In genomic region chr15:79844221-79844620, GRCh38 we compare ENCODE assay signal across 17 cellular contexts. TPM values are rescaled to one million over a fixed set of nuclear protein-coding genes. Genes with fewer than 3 reads are reported as not detected.
DNase-seq lines count a peak whose midpoint lies in the region; ATAC-seq lines count a peak whose summit lies in the region.
"Had no signal": no experiment of that assay in that cellular context is flagged by ENCODE, and none has a peak within 500 bp of the region (broad histone marks: within the 10 kb centered on the region; RNA-seq: fewer than 3 reads in every experiment).

No MANE protein-coding gene starts in this region.

- no peak overlapping the region for H3K4me3 Mint-ChIP-seq in CD4-positive, alpha-beta memory T cell
- H3K4me3 Mint-ChIP-seq in activated T-helper 17 cell treated with anti-CD3 and anti-CD28 coated beads, Interleukin-2, amount 50 U/mL, for 72 hours: no peak overlapping the region
- H3K4me3 Mint-ChIP-seq in natural killer cell treated with Interleukin-12 subunit alpha and Interleukin-12 subunit beta and Interleukin-15 and Interleukin-18, amount 100 ng/mL, for 72 hours: no peak overlapping the region
- H3K4me3 Mint-ChIP-seq: GM23338 had no signal

- H3K4me1 Mint-ChIP-seq in CD4-positive, alpha-beta memory T cell: peaks cover 5 to 16% (median 8%) of the 10 kb centered on the region in 4 donors
- H3K4me1 Mint-ChIP-seq in activated T-helper 17 cell treated with anti-CD3 and anti-CD28 coated beads, Interleukin-2, amount 50 U/mL, for 72 hours: peaks cover 6% of the 10 kb centered on the region
- H3K4me1 Mint-ChIP-seq in natural killer cell treated with Interleukin-12 subunit alpha and Interleukin-12 subunit beta and Interleukin-15 and Interleukin-18, amount 100 ng/mL, for 72 hours (ENCODE audit: low read depth in 2 of 2): peaks cover 4 to 8% of the 10 kb centered on the region in 2 donors
- H3K4me1 Mint-ChIP-seq: GM23338 had no signal

- H3K27ac ChIP-seq in CD4-positive, alpha-beta memory T cell (ENCODE audit: low read depth, low read length): no peak overlapping the region
- H3K27ac ChIP-seq: KMS-11, PC-9 had no signal

- peak overlapping the region in 4 of 7 donors; percentile 38 to 86 (median 50) for H3K27ac Mint-ChIP-seq in CD4-positive, alpha-beta memory T cell
- peak overlapping the region; percentile 23 for H3K27ac Mint-ChIP-seq in activated T-helper 17 cell treated with anti-CD3 and anti-CD28 coated beads, Interleukin-2, amount 50 U/mL, for 72 hours
- H3K27ac Mint-ChIP-seq in natural killer cell treated with Interleukin-12 subunit alpha and Interleukin-12 subunit beta and Interleukin-15 and Interleukin-18, amount 100 ng/mL, for 72 hours: no peak overlapping the region
- H3K27ac Mint-ChIP-seq: GM23338 had no signal

- no peaks in the 10 kb centered on the region for H3K9me3 Mint-ChIP-seq in CD4-positive, alpha-beta memory T cell
- H3K9me3 Mint-ChIP-seq in activated T-helper 17 cell treated with anti-CD3 and anti-CD28 coated beads, Interleukin-2, amount 50 U/mL, for 72 hours: no peaks in the 10 kb centered on the region
- no peaks in the 10 kb centered on the region for H3K9me3 Mint-ChIP-seq in natural killer cell treated with Interleukin-12 subunit alpha and Interleukin-12 subunit beta and Interleukin-15 and Interleukin-18, amount 100 ng/mL, for 72 hours
- H3K9me3 Mint-ChIP-seq: GM23338 had no signal

- no peak for ATAC-seq in activated T-helper 17 cell treated with anti-CD3 and anti-CD28 coated beads, Interleukin-2, amount 50 U/mL, for 72 hours (replicated peaks)
- ATAC-seq in HG02759 (IDR thresholded peaks at IDR 0.05; ENCODE audit: unreplicated experiment) (no peak), HG03045 (IDR thresholded peaks at IDR 0.05; ENCODE audit: unreplicated experiment) (no peak)
- no peak for ATAC-seq in natural killer cell treated with Interleukin-12 subunit alpha and Interleukin-12 subunit beta and Interleukin-15 and Interleukin-18, amount 100 ng/mL, for 72 hours
- ATAC-seq: GM23338 had no signal

- peaks cover 43 to 61% of the 10 kb centered on the region in 2 donors for H3K36me3 Mint-ChIP-seq in CD4-positive, alpha-beta memory T cell
- peaks cover 77% of the 10 kb centered on the region for H3K36me3 Mint-ChIP-seq in activated T-helper 17 cell treated with anti-CD3 and anti-CD28 coated beads, Interleukin-2, amount 50 U/mL, for 72 hours (ENCODE audit: low read depth)
- H3K36me3 Mint-ChIP-seq in natural killer cell treated with Interleukin-12 subunit alpha and Interleukin-12 subunit beta and Interleukin-15 and Interleukin-18, amount 100 ng/mL, for 72 hours: peaks cover 17% of the 10 kb centered on the region

- no peaks in the 10 kb centered on the region for H3K4me1 ChIP-seq in CD4-positive, alpha-beta memory T cell (ENCODE audit: insufficient read depth, low read length)

- H3K27me3 Mint-ChIP-seq in CD4-positive, alpha-beta memory T cell: no peaks in the 10 kb centered on the region
- no peaks in the 10 kb centered on the region for H3K27me3 Mint-ChIP-seq in activated T-helper 17 cell treated with anti-CD3 and anti-CD28 coated beads, Interleukin-2, amount 50 U/mL, for 72 hours
- no peaks in the 10 kb centered on the region for H3K27me3 Mint-ChIP-seq in natural killer cell treated with Interleukin-12 subunit alpha and Interleukin-12 subunit beta and Interleukin-15 and Interleukin-18, amount 100 ng/mL, for 72 hours

- H3K36me3 ChIP-seq in CD4-positive, alpha-beta memory T cell (ENCODE audit: insufficient read depth, low read length): peaks cover 20% of the 10 kb centered on the region
- H3K36me3 ChIP-seq in MG63: peaks cover 13% of the 10 kb centered on the region

- intact Hi-C loops in CD4-positive, alpha-beta memory T cell (cut with micrococcal nuclease): no loop called here

- POLR2A ChIA-PET in CD4-positive, alpha-beta memory T cell (lab: Charles Lee; ENCODE audit: partially characterized antibody): no interaction called here

- no peak for DNase-seq in CD4-positive, alpha-beta memory T cell
- DNase-seq in MG63: peak; percentile 20
- DNase-seq in foreskin melanocyte: peak; percentile 9
- no peak for DNase-seq in natural killer cell treated with Interleukin-12 subunit alpha and Interleukin-12 subunit beta and Interleukin-15 and Interleukin-18, amount 100 ng/mL, for 72 hours (ENCODE audit: low spot score)
- DNase-seq: DND-41, GF-D8, MM.1S, NCI-H1105 treated with DMSO at 0.1 percent for 48 hours, NCI-H187 treated with DMSO at 0.1 percent for 48 hours, NCI-H345, NCI-H748 treated with DMSO at 0.1 percent for 48 hours, PC-9 had no signal

- no peaks in the 10 kb centered on the region for H3K27me3 ChIP-seq in CD4-positive, alpha-beta memory T cell (ENCODE audit: insufficient read depth, low read length)
- H3K27me3 ChIP-seq in MG63: no peaks in the 10 kb centered on the region

- no peak overlapping the region for H3K4me3 ChIP-seq in CD4-positive, alpha-beta memory T cell (ENCODE audit: low read length in 2 of 2)
- H3K4me3 ChIP-seq in MG63: no peak overlapping the region
- H3K4me3 ChIP-seq: GM23338, PC-9 had no signal

- no peaks in the 10 kb centered on the region for H3K9me3 ChIP-seq in CD4-positive, alpha-beta memory T cell (ENCODE audit: control insufficient read depth in 1 of 2, low read length in 2 of 2)
- H3K9me3 ChIP-seq in MG63: no peaks in the 10 kb centered on the region

- CTCF ChIA-PET in CD4-positive, alpha-beta memory T cell (lab: Charles Lee; ENCODE audit: partially characterized antibody): interaction anchor here (0.9 to 2.5 kb wide), 3 partner anchors 10 to 149 kb away, joined by 3 to 11 read pairs (median 5); no protein-coding TSS in a partner anchor

RNA-seq across cellular contexts. Expression of gene MTHFS, which starts 52.6 kb away (rescaled TPM):
- 10 to 100 TPM; 21.3 to 25.6 TPM for total RNA-seq in CD4-positive, alpha-beta memory T cell
- 100 to 1,000 TPM in 1 of 2 donors, 10 to 100 TPM in 1; 62.9 to 136 TPM for polyA plus RNA-seq in CD4-positive, alpha-beta memory T cell
- 72.8 and 225 TPM in 2 replicates for total RNA-seq in MG63 (2014; rRNA removed; shearing (Covaris generic); ENCODE audit: low replicate concordance)
- total RNA-seq in activated T-helper 17 cell treated with anti-CD3 and anti-CD28 coated beads, Interleukin-2, amount 50 U/mL, for 72 hours: 10 to 100 TPM; 20.3 to 29.2 TPM
- 10 to 100 TPM; 12.1 to 12.2 TPM for total RNA-seq in natural killer cell treated with Interleukin-12 subunit alpha and Interleukin-12 subunit beta and Interleukin-15 and Interleukin-18, amount 100 ng/mL, for 72 hours

Comparison
In these comparisons a context has a peak if more than half of its experiments do, and no peak if none do; other contexts are left out.
1. DNase-seq: peak in MG63 (single experiment) and foreskin melanocyte (single experiment); none in CD4-positive, alpha-beta memory T cell (0 of 5) and natural killer cell treated with Interleukin-12 subunit alpha and Interleukin-12 subunit beta and Interleukin-15 and Interleukin-18, amount 100 ng/mL, for 72 hours (single experiment).
2. H3K27ac Mint-ChIP-seq: peak in CD4-positive, alpha-beta memory T cell (4 of 7) and activated T-helper 17 cell treated with anti-CD3 and anti-CD28 coated beads, Interleukin-2, amount 50 U/mL, for 72 hours (single experiment); none in natural killer cell treated with Interleukin-12 subunit alpha and Interleukin-12 subunit beta and Interleukin-15 and Interleukin-18, amount 100 ng/mL, for 72 hours (0 of 2).